In genomic region chr5:16935271-16936149, GRCh38 we compare ENCODE assay signal across 8 cellular contexts. TPM values are rescaled to one million over a fixed set of nuclear protein-coding genes. Genes with fewer than 3 reads are reported as not detected.
DNase-seq lines count a peak whose midpoint lies in the region; ATAC-seq and TF ChIP-seq lines count a peak whose summit lies in the region.

No MANE protein-coding gene starts in this region.

- ATAC-seq in GM21825 (IDR thresholded peaks at IDR 0.05; ENCODE audit: unreplicated experiment), result peak; percentile 51

- H3K4me3 ChIP-seq in GM06990 (replicated peaks; ENCODE audit: low read depth, low read length), result no peak overlapping the region
- peak overlapping the region; percentile 96 for H3K4me3 ChIP-seq in fibroblast of villous mesenchyme (ENCODE audit: low read depth, low read length)

- H3K27ac Mint-ChIP-seq in activated CD4-positive, alpha-beta memory T cell treated with anti-CD3 and anti-CD28 coated beads, Interleukin-2, amount 10 ng/mL, durations not matched to agents 7 days and 5 days, result no peak overlapping the region
- H3K27ac Mint-ChIP-seq in nephron progenitor cell, result peak overlapping the region; percentile 98

- peaks cover 11% of the 10 kb centered on the region for H3K4me1 Mint-ChIP-seq in activated CD4-positive, alpha-beta memory T cell treated with anti-CD3 and anti-CD28 coated beads, Interleukin-2, amount 10 ng/mL, durations not matched to agents 7 days and 5 days
- peaks cover 64% of the 10 kb centered on the region for H3K4me1 Mint-ChIP-seq in nephron progenitor cell

- H3K27me3 ChIP-seq in GM06990 (replicated peaks; ENCODE audit: control insufficient read depth, insufficient read depth, low read length), result no peaks in the 10 kb centered on the region; the same call in 1 of the 2 replicates

- DNase-seq in GM06990 (ENCODE audit: extremely low read depth, insufficient read length) (peak; percentile 38), M059J (ENCODE audit: low read depth) (peak; percentile 64), fibroblast of villous mesenchyme (ENCODE audit: low read depth) (no peak), nephron progenitor cell (peak; percentile 74), GM19240 (ENCODE audit: insufficient read length, low spot score) (no peak), NCI-H1048 (lab: John Stamatoyannopoulos, UW) (no peak)
- peak; percentile 16 for DNase-seq in activated CD4-positive, alpha-beta memory T cell treated with anti-CD3 and anti-CD28 coated beads, Interleukin-2, amount 10 ng/mL, durations not matched to agents 7 days and 5 days

- H3K36me3 Mint-ChIP-seq in activated CD4-positive, alpha-beta memory T cell treated with anti-CD3 and anti-CD28 coated beads, Interleukin-2, amount 10 ng/mL, durations not matched to agents 7 days and 5 days (ENCODE audit: low read depth), result no peaks in the 10 kb centered on the region
- H3K36me3 Mint-ChIP-seq in nephron progenitor cell (ENCODE audit: low read depth), result peaks cover under 1% of the 10 kb centered on the region

- peaks cover 45% of the 10 kb centered on the region for H3K27me3 Mint-ChIP-seq in activated CD4-positive, alpha-beta memory T cell treated with anti-CD3 and anti-CD28 coated beads, Interleukin-2, amount 10 ng/mL, durations not matched to agents 7 days and 5 days
- H3K27me3 Mint-ChIP-seq in nephron progenitor cell (ENCODE audit: low read depth, poor library complexity), result peaks cover 29% of the 10 kb centered on the region

- POLR2A ChIA-PET in activated CD4-positive, alpha-beta memory T cell treated with anti-CD3 and anti-CD28 coated beads, Interleukin-2, amount 10 ng/mL, durations not matched to agents 7 days and 5 days (lab: Charles Lee), result no interaction called here

- TF ChIP-seq CTCF in GM06990 (IDR thresholded peaks at IDR 0.05; ENCODE audit: insufficient read depth, low read length, poor library complexity, severe bottlenecking) (no peak), fibroblast of villous mesenchyme (IDR thresholded peaks at IDR 0.05; ENCODE audit: insufficient read depth, low read depth, low read length) (no peak), nephron progenitor cell (IDR thresholded peaks at IDR 0.05) (no peak)

- no peaks in the 10 kb centered on the region for H3K36me3 ChIP-seq in GM06990 (ENCODE audit: control insufficient read depth, insufficient read depth, low read length)

- H3K4me3 Mint-ChIP-seq in activated CD4-positive, alpha-beta memory T cell treated with anti-CD3 and anti-CD28 coated beads, Interleukin-2, amount 10 ng/mL, durations not matched to agents 7 days and 5 days, result peak overlapping the region; percentile 60
- peak overlapping the region; percentile 98 for H3K4me3 Mint-ChIP-seq in nephron progenitor cell

- CTCF ChIA-PET in activated CD4-positive, alpha-beta memory T cell treated with anti-CD3 and anti-CD28 coated beads, Interleukin-2, amount 10 ng/mL, durations not matched to agents 7 days and 5 days (lab: Charles Lee), result no interaction called here

- H3K9me3 Mint-ChIP-seq in activated CD4-positive, alpha-beta memory T cell treated with anti-CD3 and anti-CD28 coated beads, Interleukin-2, amount 10 ng/mL, durations not matched to agents 7 days and 5 days, result no peaks in the 10 kb centered on the region
- H3K9me3 Mint-ChIP-seq in nephron progenitor cell, result no peaks in the 10 kb centered on the region

RNA-seq across cellular contexts. Expression of gene MYO10, which starts 0.6 kb away (rescaled TPM):
- 13.6 and 30.2 TPM in 2 replicates for total RNA-seq in M059J (2014; rRNA removed; shearing (Covaris generic))
- total RNA-seq in activated CD4-positive, alpha-beta memory T cell treated with anti-CD3 and anti-CD28 coated beads, Interleukin-2, amount 10 ng/mL, durations not matched to agents 7 days and 5 days, result under 1 TPM in 1 of 2 experiments, not detected in 1; 0.23 TPM
- total RNA-seq in fibroblast of villous mesenchyme, result 36.7 and 61.2 TPM in 2 replicates

Comparison
In these comparisons a context has a peak if more than half of its experiments do, and no peak if none do; other contexts are left out.
1. DNase-seq: peak in GM06990 (single experiment), M059J (single experiment), activated CD4-positive, alpha-beta memory T cell treated with anti-CD3 and anti-CD28 coated beads, Interleukin-2, amount 10 ng/mL, durations not matched to agents 7 days and 5 days (single experiment) and nephron progenitor cell (single experiment); none in fibroblast of villous mesenchyme (single experiment), GM19240 (single experiment) and NCI-H1048 (single experiment).
2. RNA of gene MYO10, which starts 0.6 kb away (total RNA-seq): 36.7 to 61.2 TPM in fibroblast of villous mesenchyme and 13.6 to 30.2 TPM in M059J; 0.23 TPM in activated CD4-positive, alpha-beta memory T cell treated with anti-CD3 and anti-CD28 coated beads, Interleukin-2, amount 10 ng/mL, durations not matched to agents 7 days and 5 days; every median in the first group is over 10 times any median in the second.